In genomic region chr19:11979527-11979926, GRCh38 we compare ENCODE assay signal across 31 cellular contexts. TPM values are rescaled to one million over a fixed set of nuclear protein-coding genes. Genes with fewer than 3 reads are reported as not detected.
DNase-seq lines count a peak whose midpoint lies in the region; ATAC-seq, FAIRE-seq and TF ChIP-seq lines count a peak whose summit lies in the region.
"Had no signal": no experiment of that assay in that cellular context is flagged by ENCODE, and none has a peak within 500 bp of the region (broad histone marks: within the 10 kb centered on the region; RNA-seq: fewer than 3 reads in every experiment).

No MANE protein-coding gene starts in this region.

- TF ChIP-seq CTCF in HCT116 (IDR thresholded peaks at IDR 0.05 in 2 of 3, conservative IDR thresholded peaks at IDR 0.05 in 1 of 3; ENCODE audit: borderline replicate concordance in 1 of 3, insufficient read depth in 1 of 3, low read depth in 2 of 3, low read length in 2 of 3) (no peak), PC-3 (conservative IDR thresholded peaks at IDR 0.05; ENCODE audit: low read depth, low read length) (no peak)

- H3K27ac ChIP-seq in HCT116 (ENCODE audit: low read depth, low read length) = no peak overlapping the region
- H3K27ac ChIP-seq in PC-3 (ENCODE audit: low read length) = no peak overlapping the region
- H3K27ac ChIP-seq in iPS-20b (ENCODE audit: low read length) = no peak overlapping the region
- H3K27ac ChIP-seq: A549, C4-2B, SK-N-MC had no signal

- no peak for TF ChIP-seq POLR2A in HCT116 (IDR thresholded peaks at IDR 0.05; ENCODE audit: borderline replicate concordance, extremely low read depth, insufficient read depth, insufficient read length)

- no peak overlapping the region for H3K4me3 ChIP-seq in HCT116 (replicated peaks in 1 of 2; ENCODE audit: low read depth in 1 of 2, low read length in 2 of 2)
- H3K4me3 ChIP-seq in PC-3 (ENCODE audit: low read length) = peak overlapping the region; percentile 7; the same call in 1 of the 2 replicates
- 0 out of 2 replicates have a peak overlapping the region, but pooled peaks have one; percentile 14 for H3K4me3 ChIP-seq in iPS-20b (ENCODE audit: low read length)
- H3K4me3 ChIP-seq: A549, SK-N-MC had no signal

- H3F3A ChIP-seq in PC-3 (ENCODE audit: low read length, unreplicated experiment) = no peaks in the 10 kb centered on the region

- peaks cover 34 to 38% of the 10 kb centered on the region in 2 experiments; a peak in 2 of 4 replicates for H3K9me3 ChIP-seq in HCT116 (ENCODE audit: control insufficient read depth in 1 of 2, insufficient read depth in 1 of 2, low read depth in 1 of 2, low read length in 2 of 2)
- H3K9me3 ChIP-seq in PC-3 (ENCODE audit: low read length) = peaks cover 59% of the 10 kb centered on the region
- H3K9me3 ChIP-seq in iPS-20b (ENCODE audit: insufficient read depth, low read depth, low read length) = peaks cover 80% of the 10 kb centered on the region

- no peak for TF ChIP-seq RAD21 in HCT116 (IDR thresholded peaks at IDR 0.05; ENCODE audit: low read depth)

- intact Hi-C loops in HCT116 (cut with micrococcal nuclease) = no loop called here
- intact Hi-C loops in PC-3 (cut with micrococcal nuclease) = no loop called here

- BruUV-seq in HCT116 (replicated peaks; lab: Mats Ljungman, UMichigan) (no TSS peak), PC-3 (replicated peaks; lab: Mats Ljungman, UMichigan) (no TSS peak)

- POLR2A ChIA-PET in HCT116 (lab: Charles Lee) (no interaction called here), PC-3 (lab: Charles Lee; ENCODE audit: unreplicated experiment) (no interaction called here)

- H3K4me2 ChIP-seq in HCT116 (ENCODE audit: low read length) (no peak overlapping the region), PC-3 (ENCODE audit: low read length) (no peak overlapping the region)
- H3K4me2 ChIP-seq: A549 had no signal

- H3K27me3 ChIP-seq in HCT116 (ENCODE audit: insufficient read depth, low read length) = no peaks in the 10 kb centered on the region
- no peaks in the 10 kb centered on the region for H3K27me3 ChIP-seq in PC-3 (ENCODE audit: low read length)
- no peaks in the 10 kb centered on the region for H3K27me3 ChIP-seq in iPS-20b (ENCODE audit: insufficient read depth, low read length)

- H3K4me1 ChIP-seq in HCT116 (ENCODE audit: control insufficient read depth in 1 of 2, insufficient read depth in 2 of 2, low read length in 2 of 2) = no peaks in the 10 kb centered on the region
- H3K4me1 ChIP-seq in PC-3 (ENCODE audit: insufficient read depth, low read length) = no peaks in the 10 kb centered on the region
- H3K4me1 ChIP-seq in iPS-20b (ENCODE audit: insufficient read depth, low read length) = no peaks in the 10 kb centered on the region
- H3K4me1 ChIP-seq: A549 had no signal

- FAIRE-seq in GM19239 (lab: Jason Lieb, UNC) = no peak
- FAIRE-seq: A549, GM18507, RCC 7860 had no signal

- no peak overlapping the region for H3K9ac ChIP-seq in HCT116 (ENCODE audit: low read length)
- no peak overlapping the region for H3K9ac ChIP-seq in PC-3 (ENCODE audit: low read length)
- no peak overlapping the region for H3K9ac ChIP-seq in iPS-20b (ENCODE audit: low read depth, low read length)

- H2AFZ ChIP-seq in HCT116 (ENCODE audit: low read depth, low read length, poor library complexity, severe bottlenecking) = no peak overlapping the region
- H2AFZ ChIP-seq in PC-3 (ENCODE audit: low read length) = no peak overlapping the region

- H3K9me2 ChIP-seq in HCT116 (ENCODE audit: insufficient read depth) = no peaks in the 10 kb centered on the region
- H3K9me2 ChIP-seq in PC-3 (replicated peaks; ENCODE audit: low read length) = no peaks in the 10 kb centered on the region

- H3K36me3 ChIP-seq in HCT116 (ENCODE audit: control insufficient read depth in 1 of 2, insufficient read depth in 2 of 2, low read length in 2 of 2) = no peaks in the 10 kb centered on the region
- peaks cover 47% of the 10 kb centered on the region for H3K36me3 ChIP-seq in PC-3 (ENCODE audit: low read depth, low read length)
- H3K36me3 ChIP-seq in iPS-20b (ENCODE audit: insufficient read depth, low read depth, low read length) = peaks cover 17% of the 10 kb centered on the region; the same call in 1 of the 2 replicates

- H4K20me1 ChIP-seq in HCT116 (ENCODE audit: insufficient read depth) (no peaks in the 10 kb centered on the region), PC-3 (ENCODE audit: low read length) (no peaks in the 10 kb centered on the region)

- CTCF ChIA-PET in HCT116 (lab: Charles Lee) (no interaction called here), PC-3 (lab: Charles Lee) (no interaction called here)

- H3K79me2 ChIP-seq in HCT116 (ENCODE audit: insufficient read depth, low read length) (no peaks in the 10 kb centered on the region), PC-3 (ENCODE audit: low read length) (no peaks in the 10 kb centered on the region)

- DNase-seq in HCT116 (ENCODE audit: low read depth, low spot score) (no peak), PC-3 (no peak), DMS 273 (lab: John Stamatoyannopoulos, UW; ENCODE audit: unreplicated experiment) (no peak), GM19239 (ENCODE audit: insufficient read length, low spot score) (no peak), GM19240 (ENCODE audit: insufficient read length, low spot score) (no peak)
- DNase-seq: AML-193, Calu3, DMS153, DND-41, GOT3, HCEC 1CT, IMR-90, Karpas-422, NCI-H1092, NCI-H1417 treated with DMSO at 0.1 percent for 48 hours, NCI-H1694 treated with DMSO at 0.1 percent for 48 hours, NCI-H2081 treated with DMSO at 0.1 percent for 48 hours, NCI-H2171, NCI-H226, NCI-H510A, NCI-H69, SIG-M5, SW 1271 had no signal

- ATAC-seq in HCT116 (no peak), PC-3 (no peak), GM18520 (IDR thresholded peaks at IDR 0.05; ENCODE audit: unreplicated experiment) (no peak)
- ATAC-seq: A549 had no signal

- RAD21 ChIA-PET in HCT116 (lab: Charles Lee; ENCODE audit: low non-redundant PET in 1 of 2, low total read pairs in 2 of 2, uncharacterized antibody in 2 of 2, unreplicated experiment in 2 of 2) = no interaction called here

TF ChIP-seq in HCT116, 20 proteins besides CTCF, POLR2A, EP300 and RAD21:
- no peak for TF ChIP-seq ZNF274 (IDR thresholded peaks at IDR 0.05; ENCODE audit: low read depth, low read length)
- TF ChIP-seq ELF1 (IDR thresholded peaks at IDR 0.05; ENCODE audit: borderline replicate concordance, low read depth) = no peak
- 0 out of 2 replicates have a peak, but pooled peaks have one; percentile 16 for TF ChIP-seq CBX3 (IDR thresholded peaks at IDR 0.05; ENCODE audit: low read depth)
- no peak for TF ChIP-seq TCF7L2 (IDR thresholded peaks at IDR 0.05; ENCODE audit: borderline replicate concordance, extremely low read depth, insufficient read depth, insufficient read length)

RNA-seq across cellular contexts. Expression of gene ZNF763, which starts 14.7 kb away (rescaled TPM):
- total RNA-seq in HCT116 (2021; ENCODE audit: unreplicated experiment) (not detected), PC-3 (2014; rRNA removed) (0.33 TPM in 1 of 2 replicates, not detected in the other)
- polyA plus RNA-seq in HCT116 (2012) = 0.08 TPM in 1 of 2 replicates, not detected in the other
- total RNA-seq: HT1080 had no signal
- polyA plus RNA-seq: A549 had no signal

RNA-seq across cellular contexts. Expression of gene ZNF700, which starts 54.6 kb away (rescaled TPM):
- 9.3 TPM for total RNA-seq in HCT116 (2021; ENCODE audit: unreplicated experiment)
- 3.4 and 5.3 TPM in 2 replicates for polyA plus RNA-seq in HCT116 (2012)
- 6.7 and 9.5 TPM in 2 replicates for total RNA-seq in PC-3 (2014; rRNA removed)

RNA-seq across cellular contexts. Expression of gene ZNF433, which starts 56.0 kb away (rescaled TPM):
- not detected for total RNA-seq in HCT116 (2021; ENCODE audit: unreplicated experiment)
- not detected in 2 replicates for polyA plus RNA-seq in HCT116 (2012)
- 5.4 and 7.8 TPM in 2 replicates for total RNA-seq in PC-3 (2014; rRNA removed)
- total RNA-seq: HT1080 had no signal
- polyA plus RNA-seq: A549 had no signal

Comparison
In these comparisons a context has a peak if more than half of its experiments do, and no peak if none do; other contexts are left out.
1. H3K4me3 ChIP-seq: peak in PC-3 (single experiment) and iPS-20b (single experiment); none in HCT116 (0 of 2).